Comparison of ENCODE assay signal across 31 cellular contexts in genomic region chr15:76180321-76180720, GRCh38.
"Had no signal": no experiment of that assay in that cellular context is flagged by ENCODE, and none has a peak within 500 bp of the region (broad histone marks: within the 10 kb centered on the region; RNA-seq: fewer than 3 reads in every experiment).

No MANE protein-coding gene starts in this region.

- H3K36me3 ChIP-seq: adrenal gland, esophagus squamous epithelium had no signal

- H3K27me3 ChIP-seq: adrenal gland, body of pancreas had no signal

- H3K27ac ChIP-seq: adrenal gland, body of pancreas, epithelial cell of prostate, esophagus squamous epithelium had no signal

- H3K4me1 ChIP-seq: body of pancreas had no signal

- H3K9me3 Mint-ChIP-seq: activated CD4-positive, alpha-beta memory T cell treated with anti-CD3 and anti-CD28 coated beads for 36 hours; activated CD4-positive, alpha-beta T cell treated with anti-CD3 and anti-CD28 coated beads, Interleukin-2, amount 10 ng/mL, durations not matched to agents 24 days and 14 days; activated naive CD4-positive, alpha-beta T cell treated with anti-CD3 and anti-CD28 coated beads for 36 hours; activated naive CD4-positive, alpha-beta T cell treated with anti-CD3 and anti-CD28 coated beads, Interleukin-2, amount 50 U/mL, for 24 hours; activated naive CD8-positive, alpha-beta T cell treated with anti-CD3 and anti-CD28 coated beads for 36 hours; activated naive CD8-positive, alpha-beta T cell treated with anti-CD3 and anti-CD28 coated beads, Interleukin-2, amount 50 U/mL, for 24 hours; activated T-helper 1 cell treated with anti-CD3 and anti-CD28 coated beads, Interleukin-12 subunit alpha, Interleukin-12 subunit beta, Interleukin-2, Interleukin-4 antibody, amounts not matched to agents 30 ng/mL and 10 ng/mL and 1 ng/mL, durations not matched to agents 14 hours and 24 hours and 36 hours; activated T-helper 2 cell treated with anti-CD3 and anti-CD28 coated beads, Interferon-gamma antibody, Interleukin-2, Interleukin-4, amounts not matched to agents 10 μg/mL and 5 μg/mL and 100 μg/mL, durations not matched to agents 14 hours and 24 hours and 36 hours had no signal

- H3K4me3 ChIP-seq: adrenal gland, body of pancreas, esophagus squamous epithelium had no signal

- FAIRE-seq: colon, endometrium had no signal

- ATAC-seq: activated CD4-positive, alpha-beta T cell treated with anti-CD3 and anti-CD28 coated beads for 36 hours; activated CD8-positive, alpha-beta memory T cell treated with anti-CD3 and anti-CD28 coated beads, Interleukin-2, amount 10 ng/mL, durations not matched to agents 7 days and 5 days; activated CD8-positive, alpha-beta T cell treated with anti-CD3 and anti-CD28 coated beads, Interleukin-2, amount 10 ng/mL, durations not matched to agents 7 days and 5 days; activated naive CD8-positive, alpha-beta T cell treated with anti-CD3 and anti-CD28 coated beads, Interleukin-2, amount 50 U/mL, for 24 hours; body of pancreas had no signal

- DNase-seq: activated CD4-positive, alpha-beta memory T cell treated with anti-CD3 and anti-CD28 coated beads for 36 hours; activated CD4-positive, alpha-beta T cell treated with anti-CD3 and anti-CD28 coated beads for 36 hours; activated CD4-positive, alpha-beta T cell treated with anti-CD3 and anti-CD28 coated beads, Interleukin-2, amount 10 ng/mL, durations not matched to agents 24 days and 14 days; activated CD4-positive, CD25-positive, alpha-beta regulatory T cell; activated CD4-positive, CD25-positive, alpha-beta regulatory T cell treated with anti-CD3 and anti-CD28 coated beads, Interleukin-2, amount 50 U/mL, for 72 hours; activated CD8-positive, alpha-beta memory T cell treated with anti-CD3 and anti-CD28 coated beads, Interleukin-2, amount 10 ng/mL, durations not matched to agents 7 days and 5 days; activated CD8-positive, alpha-beta memory T cell treated with anti-CD3 and anti-CD28 coated beads, Interleukin-2, amount 50 U/mL, for 48 hours; activated CD8-positive, alpha-beta T cell treated with anti-CD3 and anti-CD28 coated beads, Interleukin-2, amount 10 ng/mL, durations not matched to agents 7 days and 5 days; activated effector memory CD4-positive, alpha-beta T cell treated with anti-CD3 and anti-CD28 coated beads, Interleukin-2, amount 50 U/mL, for 16 hours; activated naive CD4-positive, alpha-beta T cell treated with anti-CD3 and anti-CD28 coated beads for 36 hours; activated naive CD8-positive, alpha-beta T cell treated with anti-CD3 and anti-CD28 coated beads for 36 hours; activated naive CD8-positive, alpha-beta T cell treated with anti-CD3 and anti-CD28 coated beads, Interleukin-2, amount 50 U/mL, for 24 hours; activated T-cell treated with anti-CD3 and anti-CD28 coated beads for 4 hours; activated T-cell treated with anti-CD3 and anti-CD28 coated beads, Interleukin-2, amount 50 U/mL, for 48 hours; adrenal gland; amygdala; aorta; body of pancreas; caudate nucleus; cortex of kidney; dermis blood vessel endothelial cell; effector CD8-positive, alpha-beta T cell; esophagus squamous epithelium; foreskin melanocyte; head of caudate nucleus had no signal

- H3K4me3 Mint-ChIP-seq: activated CD4-positive, alpha-beta memory T cell treated with anti-CD3 and anti-CD28 coated beads for 36 hours; activated CD4-positive, alpha-beta T cell treated with anti-CD3 and anti-CD28 coated beads for 36 hours; activated CD4-positive, alpha-beta T cell treated with anti-CD3 and anti-CD28 coated beads, Interleukin-2, amount 10 ng/mL, durations not matched to agents 24 days and 14 days; activated CD8-positive, alpha-beta memory T cell treated with anti-CD3 and anti-CD28 coated beads, Interleukin-2, amount 10 ng/mL, durations not matched to agents 7 days and 5 days; activated CD8-positive, alpha-beta T cell treated with anti-CD3 and anti-CD28 coated beads, Interleukin-2, amount 10 ng/mL, durations not matched to agents 7 days and 5 days; activated naive CD4-positive, alpha-beta T cell treated with anti-CD3 and anti-CD28 coated beads for 36 hours; activated naive CD4-positive, alpha-beta T cell treated with anti-CD3 and anti-CD28 coated beads, Interleukin-2, amount 50 U/mL, for 24 hours; activated naive CD8-positive, alpha-beta T cell treated with anti-CD3 and anti-CD28 coated beads for 36 hours; activated naive CD8-positive, alpha-beta T cell treated with anti-CD3 and anti-CD28 coated beads, Interleukin-2, amount 50 U/mL, for 24 hours; activated T-helper 1 cell treated with anti-CD3 and anti-CD28 coated beads, Interleukin-12 subunit alpha, Interleukin-12 subunit beta, Interleukin-2, Interleukin-4 antibody, amounts not matched to agents 30 ng/mL and 10 ng/mL and 1 ng/mL, durations not matched to agents 14 hours and 24 hours and 36 hours had no signal

- H3K36me3 Mint-ChIP-seq: activated CD4-positive, alpha-beta memory T cell treated with anti-CD3 and anti-CD28 coated beads for 36 hours; activated naive CD4-positive, alpha-beta T cell treated with anti-CD3 and anti-CD28 coated beads, Interleukin-2, amount 50 U/mL, for 24 hours; activated naive CD8-positive, alpha-beta T cell treated with anti-CD3 and anti-CD28 coated beads for 36 hours had no signal

- H3K9me3 ChIP-seq: adrenal gland, body of pancreas, esophagus squamous epithelium had no signal

- H3K27ac Mint-ChIP-seq: activated CD4-positive, alpha-beta memory T cell treated with anti-CD3 and anti-CD28 coated beads for 36 hours; activated CD4-positive, alpha-beta T cell treated with anti-CD3 and anti-CD28 coated beads for 36 hours; activated CD4-positive, alpha-beta T cell treated with anti-CD3 and anti-CD28 coated beads, Interleukin-2, amount 10 ng/mL, durations not matched to agents 24 days and 14 days; activated CD8-positive, alpha-beta memory T cell treated with anti-CD3 and anti-CD28 coated beads, Interleukin-2, amount 10 ng/mL, durations not matched to agents 7 days and 5 days; activated CD8-positive, alpha-beta T cell treated with anti-CD3 and anti-CD28 coated beads, Interleukin-2, amount 10 ng/mL, durations not matched to agents 7 days and 5 days; activated naive CD4-positive, alpha-beta T cell treated with anti-CD3 and anti-CD28 coated beads for 36 hours; activated naive CD4-positive, alpha-beta T cell treated with anti-CD3 and anti-CD28 coated beads, Interleukin-2, amount 50 U/mL, for 24 hours; activated naive CD8-positive, alpha-beta T cell treated with anti-CD3 and anti-CD28 coated beads for 36 hours; activated naive CD8-positive, alpha-beta T cell treated with anti-CD3 and anti-CD28 coated beads, Interleukin-2, amount 50 U/mL, for 24 hours; activated T-helper 1 cell treated with anti-CD3 and anti-CD28 coated beads, Interleukin-12 subunit alpha, Interleukin-12 subunit beta, Interleukin-2, Interleukin-4 antibody, amounts not matched to agents 30 ng/mL and 10 ng/mL and 1 ng/mL, durations not matched to agents 14 hours and 24 hours and 36 hours; activated T-helper 2 cell treated with anti-CD3 and anti-CD28 coated beads, Interferon-gamma antibody, Interleukin-2, Interleukin-4, amounts not matched to agents 10 μg/mL and 5 μg/mL and 100 μg/mL, durations not matched to agents 14 hours and 24 hours and 36 hours had no signal
